Comparison of ENCODE assay signal across 12 cellular contexts in the genomic region with DNA sequence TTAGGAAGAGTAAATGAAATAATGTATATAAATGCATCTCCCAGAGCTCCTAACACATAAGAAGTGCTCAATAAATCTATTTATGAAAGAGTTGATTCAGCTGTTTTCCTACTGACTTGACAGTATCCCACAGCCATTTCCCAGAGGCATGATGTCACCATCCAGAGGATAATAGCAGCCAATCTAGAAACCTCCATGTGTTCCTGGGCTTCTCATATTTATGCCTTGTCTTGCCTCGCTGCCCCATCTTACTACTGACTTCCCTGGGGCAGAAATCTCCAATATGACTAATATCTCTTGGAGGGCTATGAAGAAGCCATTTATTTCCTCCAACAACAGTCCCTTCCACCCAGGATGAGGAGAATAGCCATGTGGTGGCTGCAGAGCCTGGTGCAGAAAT.
DNase-seq lines count a peak whose midpoint lies in the region; ATAC-seq and TF ChIP-seq lines count a peak whose summit lies in the region.
"Had no signal": no experiment of that assay in that cellular context is flagged by ENCODE, and none has a peak within 500 bp of the region (broad histone marks: within the 10 kb centered on the region; RNA-seq: fewer than 3 reads in every experiment).

No MANE protein-coding gene starts in this region.

- H3K36me3 ChIP-seq in SJSA1 (no peaks in the 10 kb centered on the region), fibroblast of lung (ENCODE audit: control insufficient read depth, insufficient read depth, low read length) (no peaks in the 10 kb centered on the region)

- H3K9me3 ChIP-seq in SJSA1 (replicated peaks) (no peaks in the 10 kb centered on the region), fibroblast of lung (ENCODE audit: control insufficient read depth, insufficient read depth, low read depth, low read length) (no peaks in the 10 kb centered on the region)
- H3K9me3 ChIP-seq: Caco-2 had no signal

- H3K4me1 ChIP-seq in SJSA1 (replicated peaks) (peaks cover 54% of the 10 kb centered on the region), fibroblast of lung (ENCODE audit: control insufficient read depth, extremely low read depth, insufficient read depth, low read length) (peaks cover 17% of the 10 kb centered on the region)
- H3K4me1 ChIP-seq: Caco-2 had no signal

- DNase-seq in EH (ENCODE audit: low read depth): peak; percentile 96
- peak in 1 of 2 experiments; percentile 35 for DNase-seq in SJSA1 (ENCODE audit: low read depth in 1 of 2, low spot score in 2 of 2)
- peak; percentile 73 to 80 for DNase-seq in fibroblast of lung (ENCODE audit: low read depth in 2 of 2)
- DNase-seq in skeletal muscle cell (ENCODE audit: low read depth): peak; percentile 80
- no peak for DNase-seq in retina
- DNase-seq in activated CD4-positive, alpha-beta T cell treated with anti-CD3 and anti-CD28 coated beads, Interleukin-2, amount 50 U/mL, for 4 hours: no peak
- no peak for DNase-seq in NCI-H2107 treated with DMSO at 0.1 percent for 48 hours (lab: John Stamatoyannopoulos, UW; ENCODE audit: unreplicated experiment)
- DNase-seq: activated naive CD8-positive, alpha-beta T cell treated with anti-CD3 and anti-CD28 coated beads for 36 hours; Caco-2; effector memory CD8-positive, alpha-beta T cell; OCI-M1 had no signal

- H3K27ac ChIP-seq in SJSA1 (peak overlapping the region; percentile 89), fibroblast of lung (ENCODE audit: insufficient read depth, low read length) (no peak overlapping the region)

- H3K27me3 ChIP-seq in SJSA1 (replicated peaks): no peaks in the 10 kb centered on the region
- H3K27me3 ChIP-seq in fibroblast of lung (ENCODE audit: control insufficient read depth, insufficient read depth, low read length): no peaks in the 10 kb centered on the region

- no peaks in the 10 kb centered on the region for H3K79me2 ChIP-seq in fibroblast of lung (ENCODE audit: control insufficient read depth, insufficient read depth, low read length)

- no peak overlapping the region for H2AFZ ChIP-seq in fibroblast of lung (ENCODE audit: low read length)

- TF ChIP-seq CTCF in fibroblast of lung (conservative IDR thresholded peaks at IDR 0.05 in 1 of 2, IDR thresholded peaks at IDR 0.05 in 1 of 2; ENCODE audit: low read depth in 1 of 2, low read length in 2 of 2): no peak

- H3K9ac ChIP-seq in fibroblast of lung (ENCODE audit: insufficient read depth, low read length): no peak overlapping the region

- H4K20me1 ChIP-seq in fibroblast of lung (ENCODE audit: control insufficient read depth, extremely low read depth, insufficient read depth, low read length): no peaks in the 10 kb centered on the region

- H3K4me3 ChIP-seq in SJSA1 (no peak overlapping the region), fibroblast of lung (replicated peaks in 1 of 4; ENCODE audit: control extremely low read depth in 1 of 4, insufficient read depth in 1 of 4, low read depth in 3 of 4, low read length in 4 of 4) (no peak overlapping the region), skeletal muscle cell (ENCODE audit: low read depth, low read length) (no peak overlapping the region)

- H3K4me2 ChIP-seq in fibroblast of lung (ENCODE audit: extremely low read depth, insufficient read depth, low read length): no peak overlapping the region

- ATAC-seq in HG03460 (IDR thresholded peaks at IDR 0.05; ENCODE audit: unreplicated experiment): no peak
- ATAC-seq: effector memory CD8-positive, alpha-beta T cell had no signal

Comparison
In these comparisons a context has a peak if more than half of its experiments do, and no peak if none do; other contexts are left out.
1. DNase-seq: peak in EH (single experiment), fibroblast of lung (2 of 2) and skeletal muscle cell (single experiment); none in retina (single experiment), activated CD4-positive, alpha-beta T cell treated with anti-CD3 and anti-CD28 coated beads, Interleukin-2, amount 50 U/mL, for 4 hours (0 of 2) and NCI-H2107 treated with DMSO at 0.1 percent for 48 hours (single experiment).